In genomic region chr5:135124128-135124527, GRCh38 we compare ENCODE assay signal across 16 cellular contexts.
DNase-seq lines count a peak whose midpoint lies in the region; ATAC-seq and TF ChIP-seq lines count a peak whose summit lies in the region.
"Had no signal": no experiment of that assay in that cellular context is flagged by ENCODE, and none has a peak within 500 bp of the region (broad histone marks: within the 10 kb centered on the region; RNA-seq: fewer than 3 reads in every experiment).

No MANE protein-coding gene starts in this region.

- H3K23ac ChIP-seq in mesendoderm (ENCODE audit: low read length): no peak overlapping the region
- H3K23ac ChIP-seq in trophoblast cell (ENCODE audit: low read length): no peak overlapping the region

- H4K8ac ChIP-seq in mesendoderm (ENCODE audit: low read depth, low read length): no peak overlapping the region
- no peak overlapping the region for H4K8ac ChIP-seq in trophoblast cell (ENCODE audit: low read depth, low read length)

- no peak overlapping the region for H3K14ac ChIP-seq in trophoblast cell (ENCODE audit: low read length)

- no peak overlapping the region for H2AK5ac ChIP-seq in mesendoderm (ENCODE audit: low read length)
- no peak overlapping the region for H2AK5ac ChIP-seq in trophoblast cell (ENCODE audit: low read length)

- no peaks in the 10 kb centered on the region for H3K9me3 Mint-ChIP-seq in effector memory CD8-positive, alpha-beta T cell
- H3K9me3 Mint-ChIP-seq: CD8-positive, alpha-beta T cell had no signal

- H3K27ac ChIP-seq in VCaP (0 out of 2 replicates have a peak overlapping the region, but pooled peaks have one; percentile 9), mesendoderm (ENCODE audit: low read depth, low read length) (no peak overlapping the region), trophoblast cell (ENCODE audit: low read depth, low read length) (no peak overlapping the region), esophagus muscularis mucosa (replicated peaks in 1 of 4) (no peak overlapping the region)
- H3K27ac ChIP-seq: BLaER1 treated with 17β-estradiol and CSF1 and Interleukin-3, amounts not matched to agents 10 nM and 100 nM; GM23248; HL-60 had no signal

- no peak overlapping the region for H3K27ac Mint-ChIP-seq in effector memory CD8-positive, alpha-beta T cell
- H3K27ac Mint-ChIP-seq: B cell; CD8-positive, alpha-beta T cell had no signal

- no peaks in the 10 kb centered on the region for H3K9me3 ChIP-seq in trophoblast cell (ENCODE audit: insufficient read depth, low read depth, low read length)
- H3K9me3 ChIP-seq in esophagus muscularis mucosa: no peaks in the 10 kb centered on the region
- H3K9me3 ChIP-seq: BLaER1 treated with 17β-estradiol and CSF1 and Interleukin-3, amounts not matched to agents 10 nM and 100 nM; HAP-1 had no signal

- no peak overlapping the region for H2BK12ac ChIP-seq in trophoblast cell (ENCODE audit: low read length)

- intact Hi-C loops in esophagus muscularis mucosa (cut with DNase I): no loop called here

- no peak overlapping the region for H3K4me3 Mint-ChIP-seq in effector memory CD8-positive, alpha-beta T cell
- H3K4me3 Mint-ChIP-seq: B cell; CD8-positive, alpha-beta T cell had no signal

- DNase-seq in ELF-1 (ENCODE audit: low read depth, low spot score) (peak; percentile 39), mesendoderm (peak; percentile 81), trophoblast cell (peak; percentile 57 to 88), esophagus muscularis mucosa (ENCODE audit: extremely low spot score) (no peak)
- no peak for DNase-seq in effector memory CD8-positive, alpha-beta T cell
- DNase-seq: Calu3; CD8-positive, alpha-beta T cell; DMS79 treated with DMSO at 0.1 percent for 48 hours; EL; GM23248 had no signal

- no peaks in the 10 kb centered on the region for H3K36me3 Mint-ChIP-seq in effector memory CD8-positive, alpha-beta T cell (ENCODE audit: insufficient read depth)
- H3K36me3 Mint-ChIP-seq: CD8-positive, alpha-beta T cell had no signal

- no peak overlapping the region for H4K12ac ChIP-seq in trophoblast cell (ENCODE audit: low read depth, low read length)

- ATAC-seq in effector memory CD8-positive, alpha-beta T cell (replicated peaks): no peak
- no peak for ATAC-seq in HG02642 (IDR thresholded peaks at IDR 0.05; ENCODE audit: poor library complexity, unreplicated experiment)
- ATAC-seq: CD8-positive, alpha-beta T cell had no signal

- TF ChIP-seq CTCF in VCaP (conservative IDR thresholded peaks at IDR 0.05) (no peak), esophagus muscularis mucosa (IDR thresholded peaks at IDR 0.05) (no peak)

- no peak for TF ChIP-seq POLR2A in esophagus muscularis mucosa (IDR thresholded peaks at IDR 0.05; ENCODE audit: low read depth)

- H3K79me1 ChIP-seq in mesendoderm (ENCODE audit: low read length) (no peaks in the 10 kb centered on the region), trophoblast cell (ENCODE audit: low read length) (no peaks in the 10 kb centered on the region)

- H2BK15ac ChIP-seq in mesendoderm (replicated peaks; ENCODE audit: low read depth): no peak overlapping the region

- no peak overlapping the region for H3K9ac ChIP-seq in mesendoderm (ENCODE audit: low read length)
- no peak overlapping the region for H3K9ac ChIP-seq in trophoblast cell (ENCODE audit: low read length)
- H3K9ac ChIP-seq: BLaER1 treated with 17β-estradiol and CSF1 and Interleukin-3, amounts not matched to agents 10 nM and 100 nM; GM23248 had no signal

- H3K4ac ChIP-seq in mesendoderm (ENCODE audit: low read depth, low read length): no peak overlapping the region
- no peak overlapping the region for H3K4ac ChIP-seq in trophoblast cell (ENCODE audit: low read depth, low read length)

- no peak for TF ChIP-seq EP300 in esophagus muscularis mucosa (IDR thresholded peaks at IDR 0.05)

- H3K56ac ChIP-seq in mesendoderm (ENCODE audit: low read length): no peak overlapping the region

- H3K18ac ChIP-seq in mesendoderm (ENCODE audit: low read length): no peak overlapping the region
- H3K18ac ChIP-seq in trophoblast cell (ENCODE audit: low read length): no peak overlapping the region

- H4K91ac ChIP-seq in trophoblast cell (ENCODE audit: low read depth, low read length): no peak overlapping the region

- H3K4me2 ChIP-seq in mesendoderm (ENCODE audit: low read length): no peak overlapping the region
- H3K4me2 ChIP-seq in trophoblast cell (ENCODE audit: low read length): no peak overlapping the region
- H3K4me2 ChIP-seq: BLaER1 treated with 17β-estradiol and CSF1 and Interleukin-3, amounts not matched to agents 10 nM and 100 nM had no signal

- H3K4me1 ChIP-seq in mesendoderm (ENCODE audit: control insufficient read depth, low read depth, low read length) (no peaks in the 10 kb centered on the region), trophoblast cell (ENCODE audit: control insufficient read depth in 1 of 2, insufficient read depth in 2 of 2, low read length in 2 of 2) (peaks cover 0 to 6% of the 10 kb centered on the region in 2 experiments), esophagus muscularis mucosa (no peaks in the 10 kb centered on the region)
- H3K4me1 ChIP-seq: HAP-1 had no signal

- peaks cover 14 to 72% of the 10 kb centered on the region in 2 donors for H3K27me3 Mint-ChIP-seq in effector memory CD8-positive, alpha-beta T cell

- no peak overlapping the region for H2BK120ac ChIP-seq in mesendoderm (ENCODE audit: low read depth, low read length)
- no peak overlapping the region for H2BK120ac ChIP-seq in trophoblast cell (ENCODE audit: insufficient read depth, low read length, poor library complexity)

- H3K27me3 ChIP-seq in mesendoderm (ENCODE audit: insufficient read depth, low read length, poor library complexity) (no peaks in the 10 kb centered on the region), trophoblast cell (ENCODE audit: insufficient read depth, low read length) (no peaks in the 10 kb centered on the region), esophagus muscularis mucosa (no peaks in the 10 kb centered on the region)
- H3K27me3 ChIP-seq: BLaER1 treated with 17β-estradiol and CSF1 and Interleukin-3, amounts not matched to agents 10 nM and 100 nM had no signal

- H3K4me1 Mint-ChIP-seq in effector memory CD8-positive, alpha-beta T cell (ENCODE audit: low read depth in 2 of 2): peaks cover 0 to 4% of the 10 kb centered on the region in 2 donors
- H3K4me1 Mint-ChIP-seq: B cell had no signal

- no CpG with 5 or more reads among the region's 4 CpGs for WGBS in mesendoderm (ENCODE audit: extremely low coverage, insufficient coverage, low lambda C conversion rate)
- no CpG with 5 or more reads among the region's 4 CpGs for WGBS in trophoblast cell (ENCODE audit: extremely low coverage, insufficient coverage, insufficient read length)
- WGBS in esophagus muscularis mucosa: 61% methylated on average over 4 of the region's 4 CpGs

- H2AFZ ChIP-seq in trophoblast cell (ENCODE audit: insufficient read depth, low read length, poor library complexity): no peak overlapping the region
- H2AFZ ChIP-seq: GM23248 had no signal

- H2BK5ac ChIP-seq in mesendoderm (ENCODE audit: low read length) (no peak overlapping the region), trophoblast cell (ENCODE audit: low read depth, low read length, poor library complexity) (no peak overlapping the region)

- H3K36me3 ChIP-seq in mesendoderm (ENCODE audit: control insufficient read depth, insufficient read depth, low read length): no peaks in the 10 kb centered on the region
- H3K36me3 ChIP-seq in trophoblast cell (ENCODE audit: control insufficient read depth in 1 of 2, insufficient read depth in 2 of 2, low read length in 2 of 2): no peaks in the 10 kb centered on the region
- no peaks in the 10 kb centered on the region for H3K36me3 ChIP-seq in esophagus muscularis mucosa
- H3K36me3 ChIP-seq: BLaER1 treated with 17β-estradiol and CSF1 and Interleukin-3, amounts not matched to agents 10 nM and 100 nM; HAP-1 had no signal

- no peak overlapping the region for H4K5ac ChIP-seq in mesendoderm (ENCODE audit: low read length)

- no peak overlapping the region for H3K4me3 ChIP-seq in mesendoderm (ENCODE audit: low read length)
- H3K4me3 ChIP-seq in trophoblast cell (ENCODE audit: low read depth, low read length): no peak overlapping the region
- H3K4me3 ChIP-seq in esophagus muscularis mucosa: no peak overlapping the region
- H3K4me3 ChIP-seq: BLaER1 treated with 17β-estradiol and CSF1 and Interleukin-3, amounts not matched to agents 10 nM and 100 nM; GM23248; HAP-1 had no signal

- no peaks in the 10 kb centered on the region for H3K79me2 ChIP-seq in mesendoderm (ENCODE audit: control insufficient read depth, insufficient read depth, low read length)
- H3K79me2 ChIP-seq in trophoblast cell (ENCODE audit: control insufficient read depth, insufficient read depth, low read length, poor library complexity): no peaks in the 10 kb centered on the region

Comparison
In these comparisons a context has a peak if more than half of its experiments do, and no peak if none do; other contexts are left out.
1. DNase-seq: peak in ELF-1 (single experiment), mesendoderm (single experiment) and trophoblast cell (2 of 2); none in effector memory CD8-positive, alpha-beta T cell (0 of 3) and esophagus muscularis mucosa (single experiment).